In the genomic region with DNA sequence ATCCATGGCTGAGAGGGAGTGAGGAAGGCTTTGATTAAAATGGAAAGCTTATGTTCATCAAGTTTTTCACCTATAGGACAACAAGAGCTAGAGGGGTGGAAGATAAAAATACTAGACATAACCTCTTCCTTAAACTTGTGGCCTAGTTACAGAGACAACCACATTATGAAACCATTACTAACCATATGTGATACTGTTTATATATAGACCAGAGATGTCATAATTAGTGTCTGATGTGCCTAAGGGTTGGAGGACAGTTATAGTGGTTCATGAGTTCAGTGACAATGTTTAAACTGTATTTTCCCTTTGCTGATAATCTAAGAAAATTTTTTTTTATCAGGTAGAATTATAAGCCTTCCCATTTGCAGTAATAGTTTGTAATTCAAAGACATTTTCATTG, we compare ENCODE assay signal across 14 cellular contexts. TPM values are rescaled to one million over a fixed set of nuclear protein-coding genes. Genes with fewer than 3 reads are reported as not detected.
DNase-seq lines count a peak whose midpoint lies in the region; ATAC-seq, FAIRE-seq and TF ChIP-seq lines count a peak whose summit lies in the region.
"Had no signal": no experiment of that assay in that cellular context is flagged by ENCODE, and none has a peak within 500 bp of the region (broad histone marks: within the 10 kb centered on the region; RNA-seq: fewer than 3 reads in every experiment).

No MANE protein-coding gene starts in this region.

- no peaks in the 10 kb centered on the region for H3K4me1 ChIP-seq in RWPE2 (ENCODE audit: insufficient read depth, poor library complexity, severe bottlenecking)
- peaks cover 0 to 7% (median 0%) of the 10 kb centered on the region in 6 donors for H3K4me1 ChIP-seq in spleen

- peaks cover 3% of the 10 kb centered on the region for H3K9me3 Mint-ChIP-seq in activated CD8-positive, alpha-beta T cell treated with anti-CD3 and anti-CD28 coated beads, Interleukin-2, amount 10 ng/mL, durations not matched to agents 7 days and 5 days (ENCODE audit: insufficient read depth)
- peaks cover 7% of the 10 kb centered on the region for H3K9me3 Mint-ChIP-seq in activated CD4-positive, alpha-beta memory T cell treated with anti-CD3 and anti-CD28 coated beads for 36 hours

- ATAC-seq in GM21381 (IDR thresholded peaks at IDR 0.05; ENCODE audit: unreplicated experiment) (peak; percentile 100), HG03039 (IDR thresholded peaks at IDR 0.05; ENCODE audit: unreplicated experiment) (peak; percentile 82), RWPE2 (ENCODE audit: low read depth) (0 out of 3 replicates have a peak, but pooled peaks have one; percentile 14)
- no peak for ATAC-seq in activated CD8-positive, alpha-beta T cell treated with anti-CD3 and anti-CD28 coated beads, Interleukin-2, amount 10 ng/mL, durations not matched to agents 7 days and 5 days

- no peak overlapping the region for H3K27ac ChIP-seq in RWPE2 (ENCODE audit: poor library complexity, severe bottlenecking)
- no peak overlapping the region for H3K27ac ChIP-seq in spleen
- H3K27ac ChIP-seq: C4-2B, right atrium auricular region had no signal

- CTCF ChIA-PET in activated CD8-positive, alpha-beta T cell treated with anti-CD3 and anti-CD28 coated beads, Interleukin-2, amount 10 ng/mL, durations not matched to agents 7 days and 5 days (lab: Charles Lee): interaction anchor here (0.7 to 2.4 kb wide), 4 partner anchors 12 to 166 kb away, joined by 3 to 7 read pairs (median 3); no protein-coding TSS in a partner anchor
- CTCF ChIA-PET in activated CD4-positive, alpha-beta memory T cell treated with anti-CD3 and anti-CD28 coated beads for 36 hours (lab: Charles Lee): interaction anchor here (0.9 to 1.3 kb wide), 5 partner anchors 12 to 214 kb away, joined by 3 read pairs; no protein-coding TSS in a partner anchor

- POLR2A ChIA-PET in activated CD8-positive, alpha-beta T cell treated with anti-CD3 and anti-CD28 coated beads, Interleukin-2, amount 10 ng/mL, durations not matched to agents 7 days and 5 days (lab: Charles Lee): no interaction called here
- POLR2A ChIA-PET in activated CD4-positive, alpha-beta memory T cell treated with anti-CD3 and anti-CD28 coated beads for 36 hours (lab: Charles Lee): no interaction called here

- H3K4me3 ChIP-seq in RWPE2 (ENCODE audit: severe bottlenecking): no peak overlapping the region
- H3K4me3 ChIP-seq in spleen: no peak overlapping the region
- H3K4me3 ChIP-seq: lung, right atrium auricular region had no signal

- H3K4me1 Mint-ChIP-seq in activated CD8-positive, alpha-beta T cell treated with anti-CD3 and anti-CD28 coated beads, Interleukin-2, amount 10 ng/mL, durations not matched to agents 7 days and 5 days (ENCODE audit: low read depth): peaks cover 6% of the 10 kb centered on the region
- peaks cover 6% of the 10 kb centered on the region for H3K4me1 Mint-ChIP-seq in activated CD4-positive, alpha-beta memory T cell treated with anti-CD3 and anti-CD28 coated beads for 36 hours (ENCODE audit: low read depth)

- H3K4me3 Mint-ChIP-seq in activated CD8-positive, alpha-beta T cell treated with anti-CD3 and anti-CD28 coated beads, Interleukin-2, amount 10 ng/mL, durations not matched to agents 7 days and 5 days: no peak overlapping the region
- no peak overlapping the region for H3K4me3 Mint-ChIP-seq in activated CD4-positive, alpha-beta memory T cell treated with anti-CD3 and anti-CD28 coated beads for 36 hours

- no peak overlapping the region for H3K27ac Mint-ChIP-seq in activated CD8-positive, alpha-beta T cell treated with anti-CD3 and anti-CD28 coated beads, Interleukin-2, amount 10 ng/mL, durations not matched to agents 7 days and 5 days
- H3K27ac Mint-ChIP-seq in activated CD4-positive, alpha-beta memory T cell treated with anti-CD3 and anti-CD28 coated beads for 36 hours: no peak overlapping the region

- peak; percentile 46 for FAIRE-seq in GM18507 (lab: Jason Lieb, UNC)

- TF ChIP-seq POLR2A in spleen (IDR thresholded peaks at IDR 0.05): no peak

- H3K27me3 ChIP-seq in RWPE2 (ENCODE audit: insufficient read depth, poor library complexity, severe bottlenecking) (no peaks in the 10 kb centered on the region), spleen (replicated peaks in 1 of 7) (no peaks in the 10 kb centered on the region)
- H3K27me3 ChIP-seq: right atrium auricular region had no signal

- intact Hi-C loops in spleen (cut with DNase I; ENCODE audit: low total_unique reads): no loop called here
- intact Hi-C loops in activated CD4-positive, alpha-beta memory T cell treated with anti-CD3 and anti-CD28 coated beads for 36 hours (cut with micrococcal nuclease): no loop called here

- H3K9me3 ChIP-seq in RWPE2 (ENCODE audit: severe bottlenecking) (no peaks in the 10 kb centered on the region), spleen (peaks cover 0 to 14% (median 9%) of the 10 kb centered on the region in 8 donors)

- peaks cover 3% of the 10 kb centered on the region for H3K36me3 Mint-ChIP-seq in activated CD8-positive, alpha-beta T cell treated with anti-CD3 and anti-CD28 coated beads, Interleukin-2, amount 10 ng/mL, durations not matched to agents 7 days and 5 days (ENCODE audit: low read depth)
- peaks cover 13% of the 10 kb centered on the region for H3K36me3 Mint-ChIP-seq in activated CD4-positive, alpha-beta memory T cell treated with anti-CD3 and anti-CD28 coated beads for 36 hours

- DNase-seq in GM18507 (ENCODE audit: extremely low spot score, insufficient read length, low read depth) (no peak), RWPE2 (ENCODE audit: low spot score) (no peak), spleen (no peak)
- DNase-seq in activated naive CD4-positive, alpha-beta T cell treated with Interleukin-2 at 50 U/mL for 16 hours: no peak
- DNase-seq in activated CD8-positive, alpha-beta T cell treated with anti-CD3 and anti-CD28 coated beads, Interleukin-2, amount 10 ng/mL, durations not matched to agents 7 days and 5 days: no peak
- no peak for DNase-seq in activated CD4-positive, alpha-beta memory T cell treated with anti-CD3 and anti-CD28 coated beads for 36 hours
- DNase-seq: activated CD8-positive, alpha-beta memory T cell treated with anti-CD3 and anti-CD28 coated beads, Interleukin-2, amount 50 U/mL, for 48 hours; Kasumi-1; NCI-H524 had no signal

- H3K27me3 Mint-ChIP-seq in activated CD8-positive, alpha-beta T cell treated with anti-CD3 and anti-CD28 coated beads, Interleukin-2, amount 10 ng/mL, durations not matched to agents 7 days and 5 days (ENCODE audit: low read depth): peaks cover 3% of the 10 kb centered on the region
- H3K27me3 Mint-ChIP-seq in activated CD4-positive, alpha-beta memory T cell treated with anti-CD3 and anti-CD28 coated beads for 36 hours: no peaks in the 10 kb centered on the region

- TF ChIP-seq CTCF in RWPE2 (IDR thresholded peaks at IDR 0.05; ENCODE audit: poor library complexity, severe bottlenecking) (no peak), spleen (IDR thresholded peaks at IDR 0.05 in 8 of 11, conservative IDR thresholded peaks at IDR 0.05 in 3 of 11) (no peak)

- H3K36me3 ChIP-seq in RWPE2 (ENCODE audit: low read depth): peaks cover 70% of the 10 kb centered on the region
- H3K36me3 ChIP-seq in spleen: peaks cover 0 to 21% (median 0%) of the 10 kb centered on the region in 6 donors

RNA-seq across cellular contexts. Expression of gene PHLDB2, which starts 23.7 kb away (rescaled TPM):
- 10 to 100 TPM; 28.3 to 78.6 (median 50.9) TPM for total RNA-seq in spleen
- polyA plus RNA-seq in spleen: 10 to 100 TPM in 2 of 3 donors, 1 to 10 TPM in 1; 4.7 to 18.8 (median 13.4) TPM
- 1 to 10 TPM; 2.5 to 4.1 TPM for total RNA-seq in activated CD8-positive, alpha-beta T cell treated with anti-CD3 and anti-CD28 coated beads, Interleukin-2, amount 10 ng/mL, durations not matched to agents 7 days and 5 days
- 1 to 10 TPM; 2.1 TPM for total RNA-seq in activated CD4-positive, alpha-beta memory T cell treated with anti-CD3 and anti-CD28 coated beads for 36 hours

Comparison
In these comparisons a context has a peak if more than half of its experiments do, and no peak if none do; other contexts are left out.
1. RNA of gene PHLDB2, which starts 23.7 kb away (total RNA-seq): 28.3 to 78.6 TPM in spleen; 2.5 to 4.1 TPM in activated CD8-positive, alpha-beta T cell treated with anti-CD3 and anti-CD28 coated beads, Interleukin-2, amount 10 ng/mL, durations not matched to agents 7 days and 5 days and 2.1 TPM in activated CD4-positive, alpha-beta memory T cell treated with anti-CD3 and anti-CD28 coated beads for 36 hours; every median in the first group is over 4 times any median in the second.